ENCODE assay signal across 12 cellular contexts in the genomic region with DNA sequence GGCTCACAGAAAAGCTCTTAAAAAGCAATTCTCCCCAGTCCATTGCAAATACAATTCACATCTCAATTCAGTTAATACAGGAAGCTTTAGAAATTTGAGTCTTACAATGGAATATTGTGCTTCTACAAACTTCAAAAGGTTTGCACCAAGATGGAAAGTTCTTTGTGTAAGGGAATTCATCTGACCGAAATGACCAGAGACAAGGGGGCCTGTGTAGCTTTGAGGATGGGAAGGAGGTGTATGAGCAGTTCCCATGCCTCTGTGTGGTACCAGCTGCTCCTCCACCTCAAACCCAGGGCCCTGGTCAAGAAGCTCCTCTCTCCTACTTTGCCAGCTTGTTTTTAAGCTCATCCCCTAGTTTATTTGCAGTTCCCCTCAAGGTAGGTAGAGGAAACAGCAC.
"Had no signal": no experiment of that assay in that cellular context is flagged by ENCODE, and none has a peak within 500 bp of the region (broad histone marks: within the 10 kb centered on the region; RNA-seq: fewer than 3 reads in every experiment).

No MANE protein-coding gene starts in this region.

- H3K4me3 Mint-ChIP-seq: memory B cell; T-helper 1 cell treated with Interleukin-12 subunit alpha and Interleukin-12 subunit beta and Interleukin-4 antibody, amounts not matched to agents 30 μg/mL and 1 μg/mL, for 36 hours had no signal

- ATAC-seq: activated naive CD4-positive, alpha-beta T cell treated with anti-CD3 and anti-CD28 coated beads, Interleukin-2, amount 50 U/mL, for 72 hours; SK-N-SH treated with all-trans-retinoic acid at 6 μM for 48 hours had no signal

- H3K27ac ChIP-seq: sigmoid colon, stomach had no signal

- H3K27me3 ChIP-seq: heart left ventricle, sigmoid colon, stomach had no signal

- H3K36me3 ChIP-seq: heart left ventricle, sigmoid colon, stomach, thoracic aorta had no signal

- H3K9me3 ChIP-seq: stomach, thoracic aorta had no signal

- H3K36me3 Mint-ChIP-seq: activated naive CD4-positive, alpha-beta T cell treated with anti-CD3 and anti-CD28 coated beads, Interleukin-2, amount 50 U/mL, for 72 hours; memory B cell had no signal

- H3K9me3 Mint-ChIP-seq: memory B cell; T-helper 1 cell treated with Interleukin-12 subunit alpha and Interleukin-12 subunit beta and Interleukin-4 antibody, amounts not matched to agents 30 μg/mL and 1 μg/mL, for 36 hours had no signal

- DNase-seq: cerebellar nuclear complex; dermis blood vessel endothelial cell; heart left ventricle; sigmoid colon; stimulated activated CD4-positive, alpha-beta T cell treated with anti-CD3 and anti-CD28 coated beads, Interleukin-15, amount 100 ng/mL, for 24 hours; stimulated activated CD4-positive, alpha-beta T cell treated with anti-CD3 and anti-CD28 coated beads, Interleukin-4, amount 100 ng/mL, for 4 hours; stomach had no signal

- H3K4me3 ChIP-seq: heart left ventricle, sigmoid colon, stomach, thoracic aorta had no signal

- H3K4me1 ChIP-seq: sigmoid colon, stomach had no signal
